Comparison of ENCODE assay signal across 8 cellular contexts in genomic region chr7:121395494-121395960, GRCh38. TPM values are rescaled to one million over a fixed set of nuclear protein-coding genes. Genes with fewer than 3 reads are reported as not detected.
DNase-seq lines count a peak whose midpoint lies in the region; ATAC-seq, FAIRE-seq and TF ChIP-seq lines count a peak whose summit lies in the region.

No MANE protein-coding gene starts in this region.

- no peak for FAIRE-seq in frontal cortex (lab: Jason Lieb, UNC)

- no peaks in the 10 kb centered on the region for H3K9me3 Mint-ChIP-seq in activated T-cell treated with anti-CD3 and anti-CD28 coated beads, Interleukin-2, amount 50 U/mL, for 72 hours
- H3K9me3 Mint-ChIP-seq in progenitor cell of endocrine pancreas (ENCODE audit: low read depth) = peaks cover 7% of the 10 kb centered on the region

- peak overlapping the region; percentile 82 for H3K27ac Mint-ChIP-seq in activated T-cell treated with anti-CD3 and anti-CD28 coated beads, Interleukin-2, amount 50 U/mL, for 72 hours
- H3K27ac Mint-ChIP-seq in progenitor cell of endocrine pancreas = peak overlapping the region; percentile 87

- H3K4me1 ChIP-seq in aorta (ENCODE audit: control insufficient read depth in 1 of 2, insufficient read depth in 2 of 2, low read length in 2 of 2) = no peaks in the 10 kb centered on the region

- ATAC-seq in HG02798 (IDR thresholded peaks at IDR 0.05; ENCODE audit: poor library complexity, unreplicated experiment) = peak; percentile 42
- ATAC-seq in activated T-cell treated with anti-CD3 and anti-CD28 coated beads, Interleukin-2, amount 50 U/mL, for 72 hours (replicated peaks in 1 of 2) = peak; percentile 54 to 58
- ATAC-seq in aorta (ENCODE audit: low FRiP score) = peak; percentile 37

- intact Hi-C loops in aorta (cut with DNase I) = loop anchor here in 1 of 2 donors (10.0 kb wide), 1 partner anchor 109 kb away; no protein-coding TSS in a partner anchor

- H3K27me3 Mint-ChIP-seq in activated T-cell treated with anti-CD3 and anti-CD28 coated beads, Interleukin-2, amount 50 U/mL, for 72 hours (ENCODE audit: low read depth) = no peaks in the 10 kb centered on the region
- no peaks in the 10 kb centered on the region for H3K27me3 Mint-ChIP-seq in progenitor cell of endocrine pancreas

- WGBS in aorta, 2 donors = 1% methylated on average over 23 to 30 of the region's 30 CpGs

- TF ChIP-seq CTCF in progenitor cell of endocrine pancreas (IDR thresholded peaks at IDR 0.05; ENCODE audit: unreplicated experiment) = no peak

- H3K4me3 Mint-ChIP-seq in activated T-cell treated with anti-CD3 and anti-CD28 coated beads, Interleukin-2, amount 50 U/mL, for 72 hours = peak overlapping the region; percentile 85 to 86
- H3K4me3 Mint-ChIP-seq in progenitor cell of endocrine pancreas (ENCODE audit: low read depth) = peak overlapping the region; percentile 86

- peak overlapping the region; percentile 100 for H3K4me3 ChIP-seq in aorta (ENCODE audit: low read length in 2 of 2)

- no peaks in the 10 kb centered on the region for H3K36me3 ChIP-seq in aorta (ENCODE audit: control insufficient read depth in 1 of 2, insufficient read depth in 2 of 2, low read length in 1 of 2)

- peaks cover 8 to 11% of the 10 kb centered on the region in 2 donors for H3K36me3 Mint-ChIP-seq in activated T-cell treated with anti-CD3 and anti-CD28 coated beads, Interleukin-2, amount 50 U/mL, for 72 hours (ENCODE audit: insufficient read depth in 2 of 2)
- H3K36me3 Mint-ChIP-seq in progenitor cell of endocrine pancreas (ENCODE audit: insufficient read depth) = peaks cover 11% of the 10 kb centered on the region

- H3K27ac ChIP-seq in aorta (ENCODE audit: low read depth in 1 of 2, low read length in 2 of 2) = peak overlapping the region; percentile 64 to 69

- H3K27me3 ChIP-seq in aorta (ENCODE audit: control insufficient read depth in 1 of 2, insufficient read depth in 2 of 2, low read length in 1 of 2) = no peaks in the 10 kb centered on the region

- no peaks in the 10 kb centered on the region for H3K9me3 ChIP-seq in aorta (ENCODE audit: control insufficient read depth, low read length)

- H3K4me1 Mint-ChIP-seq in activated T-cell treated with anti-CD3 and anti-CD28 coated beads, Interleukin-2, amount 50 U/mL, for 72 hours (ENCODE audit: low read depth) = peaks cover 36% of the 10 kb centered on the region
- peaks cover 9% of the 10 kb centered on the region for H3K4me1 Mint-ChIP-seq in progenitor cell of endocrine pancreas (ENCODE audit: low read depth)

- DNase-seq in SIG-M5 treated with dmso at 0.1 percent for 504 hours (lab: John Stamatoyannopoulos, UW; ENCODE audit: unreplicated experiment) (peak; percentile 40), SIG-M5 (lab: John Stamatoyannopoulos, UW) (no peak), NCI-H510A (lab: John Stamatoyannopoulos, UW) (peak; percentile 13), frontal cortex (ENCODE audit: low spot score in 2 of 2) (peak; percentile 6 to 25), progenitor cell of endocrine pancreas (ENCODE audit: low spot score, unreplicated experiment) (no peak), aorta (no peak)
- peak in 1 of 2 donors; percentile 61 for DNase-seq in activated T-cell treated with anti-CD3 and anti-CD28 coated beads, Interleukin-2, amount 50 U/mL, for 72 hours

RNA-seq across cellular contexts. Expression of gene FAM3C, which starts 0.6 kb away (rescaled TPM):
- 10 to 100 TPM; 22.2 to 27.1 TPM for total RNA-seq in activated T-cell treated with anti-CD3 and anti-CD28 coated beads, Interleukin-2, amount 50 U/mL, for 72 hours
- total RNA-seq in frontal cortex = 110 TPM
- 39.1 and 48.2 TPM in 2 replicates for total RNA-seq in progenitor cell of endocrine pancreas
- total RNA-seq in aorta = 10 to 100 TPM; 64.9 to 68.4 TPM
- 10 to 100 TPM; 36.7 to 49.6 TPM for polyA plus RNA-seq in aorta

Comparison
In these comparisons a context has a peak if more than half of its experiments do, and no peak if none do; other contexts are left out.
1. DNase-seq: peak in SIG-M5 treated with dmso at 0.1 percent for 504 hours (single experiment), NCI-H510A (single experiment) and frontal cortex (2 of 2); none in SIG-M5 (single experiment), progenitor cell of endocrine pancreas (single experiment) and aorta (0 of 2).
2. Peak in every context shown above with its lines, with median percentiles within 50 percentile points of each other: ATAC-seq.